ENCODE assay signal across 8 cellular contexts in genomic region chr14:50032462-50033167, GRCh38.
DNase-seq lines count a peak whose midpoint lies in the region; ATAC-seq, FAIRE-seq and TF ChIP-seq lines count a peak whose summit lies in the region.
"Not testable (repeated sequence)": the region's sequence is repeated elsewhere in the genome, so short reads cannot be mapped to it uniquely, and the experiment has no call there.

No MANE protein-coding gene starts in this region.

- H3K9me3 Mint-ChIP-seq in CD14-positive monocyte; activated T-cell treated with anti-CD3 and anti-CD28 coated beads, Interleukin-2, amount 50 U/mL, for 24 hours; natural killer cell treated with Interleukin-12 subunit alpha and Interleukin-12 subunit beta and Interleukin-15 and Interleukin-18, amount 100 ng/mL, for 72 hours: not testable (repeated sequence)

- TF ChIP-seq EP300 in esophagus muscularis mucosa (IDR thresholded peaks at IDR 0.05); HepG2 (IDR thresholded peaks at IDR 0.05; ENCODE audit: low read depth in 2 of 2, low read length in 2 of 2); HepG2 (CRISPR knock-in tag; IDR thresholded peaks at IDR 0.05; ENCODE audit: borderline replicate concordance); suprapubic skin (IDR thresholded peaks at IDR 0.05): not testable (repeated sequence)

- peak overlapping the region; percentile 3; the same call in 1 of the 3 replicates for H2BK15ac ChIP-seq in IMR-90 (ENCODE audit: low read depth, low read length)

- H2AFZ ChIP-seq in IMR-90 (replicated peaks; ENCODE audit: low read length, poor library complexity), result not testable (repeated sequence)
- H2AFZ ChIP-seq in HepG2 (ENCODE audit: low read length), result peak overlapping the region; percentile 72

- not testable (repeated sequence) for H4K8ac ChIP-seq in IMR-90 (ENCODE audit: low read depth in 2 of 2, low read length in 2 of 2)

- not testable (repeated sequence) for H2BK120ac ChIP-seq in IMR-90 (ENCODE audit: low read depth, low read length)

- 0 out of 2 replicates have a peak overlapping the region, but pooled peaks have one; percentile 0 for H3K4ac ChIP-seq in IMR-90 (ENCODE audit: low read depth, low read length)

- intact Hi-C loops in CD14-positive monocyte (cut with micrococcal nuclease), result loop anchor here in 1 of 2 donors (10.0 kb wide), 1 partner anchor 48 kb away; no protein-coding TSS in a partner anchor
- intact Hi-C loops in IMR-90 (cut with micrococcal nuclease); ascending aorta (cut with DNase I); esophagus muscularis mucosa (cut with DNase I); HepG2 (cut with micrococcal nuclease; ENCODE audit: unreplicated experiment): not testable (repeated sequence)

- not testable (repeated sequence) for H3K79me2 ChIP-seq in HepG2 (ENCODE audit: insufficient read depth, low read length)

- DNase-seq in CD14-positive monocyte (ENCODE audit: low spot score); IMR-90; activated T-cell treated with anti-CD3 and anti-CD28 coated beads, Interleukin-2, amount 50 U/mL, for 24 hours; ascending aorta (ENCODE audit: low spot score in 2 of 2); esophagus muscularis mucosa (ENCODE audit: extremely low spot score); HepG2 (ENCODE audit: low spot score); natural killer cell treated with Interleukin-12 subunit alpha and Interleukin-12 subunit beta and Interleukin-15 and Interleukin-18, amount 100 ng/mL, for 72 hours (ENCODE audit: low spot score); suprapubic skin (ENCODE audit: low spot score in 2 of 2): not testable (repeated sequence)

- in situ Hi-C loops in IMR-90 (cut with MboI; ENCODE audit: low sequenced_read_pairs); HepG2 (cut with HindIII; ENCODE audit: extremely low pct_ligation_motif_present, low pct_unique_long_range_greater_than_20kb): not testable (repeated sequence)

- H3K9ac ChIP-seq in IMR-90 (ENCODE audit: low read depth, low read length), result not testable (repeated sequence)
- peak overlapping the region; percentile 28; the same call in 1 of the 2 replicates for H3K9ac ChIP-seq in HepG2 (ENCODE audit: insufficient read depth, low read depth, low read length)

- H3K36me3 Mint-ChIP-seq in CD14-positive monocyte, result peaks cover 16 to 17% of the 10 kb centered on the region in 2 donors
- H3K36me3 Mint-ChIP-seq in activated T-cell treated with anti-CD3 and anti-CD28 coated beads, Interleukin-2, amount 50 U/mL, for 24 hours (ENCODE audit: low read depth), result peaks cover 41% of the 10 kb centered on the region
- H3K36me3 Mint-ChIP-seq in natural killer cell treated with Interleukin-12 subunit alpha and Interleukin-12 subunit beta and Interleukin-15 and Interleukin-18, amount 100 ng/mL, for 72 hours, result peaks cover 23% of the 10 kb centered on the region

- H3K4me1 Mint-ChIP-seq in CD14-positive monocyte, result peaks cover 35% of the 10 kb centered on the region
- H3K4me1 Mint-ChIP-seq in activated T-cell treated with anti-CD3 and anti-CD28 coated beads, Interleukin-2, amount 50 U/mL, for 24 hours (ENCODE audit: low read depth), result peaks cover 43% of the 10 kb centered on the region
- H3K4me1 Mint-ChIP-seq in natural killer cell treated with Interleukin-12 subunit alpha and Interleukin-12 subunit beta and Interleukin-15 and Interleukin-18, amount 100 ng/mL, for 72 hours (ENCODE audit: low read depth in 2 of 2), result peaks cover 36 to 51% of the 10 kb centered on the region in 2 donors

- not testable (repeated sequence) for H3K27me3 Mint-ChIP-seq in CD14-positive monocyte (ENCODE audit: low read depth in 3 of 3); activated T-cell treated with anti-CD3 and anti-CD28 coated beads, Interleukin-2, amount 50 U/mL, for 24 hours; natural killer cell treated with Interleukin-12 subunit alpha and Interleukin-12 subunit beta and Interleukin-15 and Interleukin-18, amount 100 ng/mL, for 72 hours

- H3K27me3 ChIP-seq in IMR-90 (ENCODE audit: control insufficient read depth, insufficient read depth, low read length); ascending aorta; esophagus muscularis mucosa; HepG2 (ENCODE audit: control insufficient read depth in 1 of 2, insufficient read depth in 2 of 2, low read length in 2 of 2); suprapubic skin: not testable (repeated sequence)

- not testable (repeated sequence) for H2AK5ac ChIP-seq in IMR-90 (ENCODE audit: low read depth, low read length)

- dilution Hi-C loops in IMR-90 (cut with HindIII; ENCODE audit: low sequenced_read_pairs, unreplicated experiment), result not testable (repeated sequence)

- not testable (repeated sequence) for H3K4me1 ChIP-seq in IMR-90 (ENCODE audit: control insufficient read depth, insufficient read depth, low read length); ascending aorta; esophagus muscularis mucosa
- H3K4me1 ChIP-seq in HepG2 (ENCODE audit: insufficient read depth, low read length) (peaks cover 46% of the 10 kb centered on the region), suprapubic skin (peaks cover 34% of the 10 kb centered on the region)

- not testable (repeated sequence) for H3K56ac ChIP-seq in IMR-90 (ENCODE audit: extremely low read depth, insufficient read depth, low read length)

- not testable (repeated sequence) for BruUV-seq in IMR-90 (replicated peaks; lab: Mats Ljungman, UMichigan); HepG2 (replicated peaks; lab: Mats Ljungman, UMichigan)

- H2BK5ac ChIP-seq in IMR-90 (ENCODE audit: low read depth, low read length, poor library complexity, severe bottlenecking), result not testable (repeated sequence)

- H3K18ac ChIP-seq in IMR-90 (ENCODE audit: low read depth, low read length), result not testable (repeated sequence)

- not testable (repeated sequence) for H3K4me3 Mint-ChIP-seq in CD14-positive monocyte; activated T-cell treated with anti-CD3 and anti-CD28 coated beads, Interleukin-2, amount 50 U/mL, for 24 hours; natural killer cell treated with Interleukin-12 subunit alpha and Interleukin-12 subunit beta and Interleukin-15 and Interleukin-18, amount 100 ng/mL, for 72 hours

- H4K91ac ChIP-seq in IMR-90 (ENCODE audit: insufficient read depth, low read depth, low read length), result not testable (repeated sequence)

- not testable (repeated sequence) for H3K9me1 ChIP-seq in IMR-90 (ENCODE audit: insufficient read depth, low read length)

- not testable (repeated sequence) for H3K27ac ChIP-seq in IMR-90 (ENCODE audit: insufficient read depth, low read length); HepG2 (ENCODE audit: extremely low read length, insufficient read depth, low read length)
- H3K27ac ChIP-seq in ascending aorta (peak overlapping the region; percentile 58 to 68), esophagus muscularis mucosa (replicated peaks in 1 of 4) (peak overlapping the region in 3 of 4 donors; percentile 27 to 43 (median 38)), suprapubic skin (peak overlapping the region; percentile 49)

- WGBS in IMR-90 (ENCODE audit: extremely low coverage in 2 of 2, insufficient read length in 1 of 2), 2 experiments, result no CpG with 5 or more reads among the region's 8 CpGs
- 97% methylated on average over 8 of the region's 8 CpGs for WGBS in esophagus muscularis mucosa
- 57% methylated on average over 8 of the region's 8 CpGs for WGBS in HepG2 (ENCODE audit: low lambda C conversion rate)
- WGBS in suprapubic skin, result 93% methylated on average over 8 of the region's 8 CpGs

- CTCF ChIA-PET in IMR-90 (lab: Yijun Ruan, JAX); HepG2 (lab: Yijun Ruan, JAX; ENCODE audit: low intra/inter-chr PET ratio, low total read pairs): not testable (repeated sequence)

- not testable (repeated sequence) for ATAC-seq in IMR-90 (ENCODE audit: low read depth); HepG2
- ATAC-seq in natural killer cell treated with Interleukin-12 subunit alpha and Interleukin-12 subunit beta and Interleukin-15 and Interleukin-18, amount 100 ng/mL, for 72 hours, result peak in 1 of 2 donors; percentile 28

- not testable (repeated sequence) for H3K14ac ChIP-seq in IMR-90 (replicated peaks; ENCODE audit: low read depth, low read length)

- peak overlapping the region in 5 of 7 donors; percentile 41 to 92 (median 85) for H3K27ac Mint-ChIP-seq in CD14-positive monocyte
- H3K27ac Mint-ChIP-seq in activated T-cell treated with anti-CD3 and anti-CD28 coated beads, Interleukin-2, amount 50 U/mL, for 24 hours, result peak overlapping the region; percentile 40
- peak overlapping the region; percentile 33 to 99 for H3K27ac Mint-ChIP-seq in natural killer cell treated with Interleukin-12 subunit alpha and Interleukin-12 subunit beta and Interleukin-15 and Interleukin-18, amount 100 ng/mL, for 72 hours

- H2BK20ac ChIP-seq in IMR-90 (ENCODE audit: low read depth, low read length), result not testable (repeated sequence)

- peak overlapping the region; percentile 65; the same call in 1 of the 2 replicates for H4K5ac ChIP-seq in IMR-90 (ENCODE audit: low read depth, low read length)

- not testable (repeated sequence) for H4K20me1 ChIP-seq in IMR-90 (ENCODE audit: insufficient read depth, low read length); HepG2 (ENCODE audit: insufficient read depth, low read length)

- TF ChIP-seq RAD21 in IMR-90 (IDR thresholded peaks at IDR 0.05; ENCODE audit: low read length); HepG2 (CRISPR knock-in tag; IDR thresholded peaks at IDR 0.05): not testable (repeated sequence)

- not testable (repeated sequence) for H3K9me3 ChIP-seq in IMR-90 (ENCODE audit: control insufficient read depth, insufficient read depth, low read length); ascending aorta; esophagus muscularis mucosa; HepG2 (ENCODE audit: low read length); suprapubic skin

- not testable (repeated sequence) for H3K4me3 ChIP-seq in IMR-90 (ENCODE audit: insufficient read depth, low read depth, low read length); ascending aorta; esophagus muscularis mucosa; suprapubic skin
- H3K4me3 ChIP-seq in HepG2 (replicated peaks in 1 of 3; ENCODE audit: insufficient read depth in 1 of 3, low read depth in 2 of 3, low read length in 3 of 3), result peak overlapping the region in 1 of 3 experiments; percentile 17; a peak in 2 of 6 replicates

- H2AK9ac ChIP-seq in IMR-90 (replicated peaks; ENCODE audit: low read depth, low read length, poor library complexity), result not testable (repeated sequence)

- H3K4me2 ChIP-seq in IMR-90 (ENCODE audit: low read depth, low read length), result not testable (repeated sequence)
- peak overlapping the region; percentile 50 for H3K4me2 ChIP-seq in HepG2 (ENCODE audit: low read depth, low read length)

- POLR2A ChIA-PET in IMR-90 (lab: Charles Lee; ENCODE audit: unreplicated experiment), result not testable (repeated sequence)
- POLR2A ChIA-PET in HepG2 (lab: Yijun Ruan, JAX), result interaction anchor here (0.7 to 1.0 kb wide), 2 partner anchors 29 to 164 kb away, joined by 3 read pairs; no protein-coding TSS in a partner anchor

- not testable (repeated sequence) for TF ChIP-seq CTCF in CD14-positive monocyte (IDR thresholded peaks at IDR 0.05); IMR-90 (conservative IDR thresholded peaks at IDR 0.05; ENCODE audit: low read depth, low read length); ascending aorta (IDR thresholded peaks at IDR 0.05); esophagus muscularis mucosa (IDR thresholded peaks at IDR 0.05); HepG2 (CRISPR knock-in tag; IDR thresholded peaks at IDR 0.05); suprapubic skin (IDR thresholded peaks at IDR 0.05)

- not testable (repeated sequence) for TF ChIP-seq POLR2A in IMR-90 (IDR thresholded peaks at IDR 0.05; ENCODE audit: low read depth, low read length); esophagus muscularis mucosa (IDR thresholded peaks at IDR 0.05; ENCODE audit: low read depth); HepG2 (IDR thresholded peaks at IDR 0.05; ENCODE audit: insufficient read depth in 1 of 2, low read depth in 2 of 2, low read length in 2 of 2); suprapubic skin (IDR thresholded peaks at IDR 0.05)

- not testable (repeated sequence) for H3K79me1 ChIP-seq in IMR-90 (ENCODE audit: low read depth in 1 of 2, low read length in 2 of 2)

- H3K23ac ChIP-seq in IMR-90 (ENCODE audit: low read depth, low read length), result not testable (repeated sequence)

- not testable (repeated sequence) for FAIRE-seq in HepG2 (lab: Jason Lieb, UNC)

- H3K36me3 ChIP-seq in IMR-90 (ENCODE audit: control insufficient read depth, insufficient read depth, low read length); ascending aorta; esophagus muscularis mucosa; HepG2 (replicated peaks in 1 of 2; ENCODE audit: control insufficient read depth in 1 of 2, insufficient read depth in 2 of 2, low read length in 2 of 2); suprapubic skin: not testable (repeated sequence)
